11 cellular contexts compared by ENCODE assay signal in genomic region chr7:102978280-102978679, GRCh38.
A peak's percentile ranks its signal among the peaks of the same experiment; 100 is the strongest.
DNase-seq lines count a peak whose midpoint lies in the region; TF ChIP-seq lines count a peak whose summit lies in the region.
"Had no signal": no experiment of that assay in that cellular context is flagged by ENCODE, and none has a peak within 500 bp of the region (broad histone marks: within the 10 kb centered on the region; RNA-seq: fewer than 3 reads in every experiment).

No MANE protein-coding gene starts in this region.

- 68 to 83% methylated on average over 6 of the region's 6 CpGs for WGBS in transverse colon (ENCODE audit: low coverage in 1 of 2), 2 donors

- no peak for TF ChIP-seq EP300 in transverse colon (IDR thresholded peaks at IDR 0.05; ENCODE audit: low read depth)

- H3K9me3 ChIP-seq in ascending aorta (peaks cover 0 to 10% of the 10 kb centered on the region in 2 donors), transverse colon (no peaks in the 10 kb centered on the region)

- H3K36me3 ChIP-seq in ascending aorta (no peaks in the 10 kb centered on the region), transverse colon (no peaks in the 10 kb centered on the region)

- peaks cover 0 to 4% of the 10 kb centered on the region in 2 donors for H3K4me1 ChIP-seq in ascending aorta
- H3K4me1 ChIP-seq in transverse colon, result no peaks in the 10 kb centered on the region

- DNase-seq in ACHN (peak; percentile 54), HT1080 (ENCODE audit: low read depth) (peak; percentile 90), ascending aorta (ENCODE audit: low spot score in 2 of 2) (peak; percentile 39 to 90), hepatic stellate cell (ENCODE audit: low spot score) (peak; percentile 28), iPS-NIHi11 (ENCODE audit: low spot score) (no peak), transverse colon (no peak), NCI-H82 treated with DMSO at 0.1 percent for 48 hours (lab: John Stamatoyannopoulos, UW; ENCODE audit: unreplicated experiment) (no peak)
- no peak for DNase-seq in effector CD8-positive, alpha-beta T cell (lab: John Stamatoyannopoulos, UW)
- DNase-seq: C1 segment of cervical spinal cord, NCI-H2029, SHP77 treated with DMSO at 0.1 percent for 48 hours had no signal

- H3K27me3 ChIP-seq in ascending aorta (no peaks in the 10 kb centered on the region), transverse colon (no peaks in the 10 kb centered on the region)

- TF ChIP-seq POLR2A in transverse colon (IDR thresholded peaks at IDR 0.05), result no peak

- H3K4me3 ChIP-seq in ascending aorta (no peak overlapping the region), transverse colon (no peak overlapping the region)

- TF ChIP-seq CTCF in ascending aorta (IDR thresholded peaks at IDR 0.05), result no peak
- no peak for TF ChIP-seq CTCF in transverse colon (IDR thresholded peaks at IDR 0.05)

- in situ Hi-C loops in ACHN (cut with HindIII; ENCODE audit: low pct_ligation_motif_present, low pct_unique_long_range_greater_than_20kb, low sequenced_read_pairs), result no loop called here
- in situ Hi-C loops in transverse colon (cut with MboI; ENCODE audit: low pct_ligation_motif_present in 1 of 4, low pct_unique_long_range_greater_than_20kb in 1 of 4, low sequenced_read_pairs in 3 of 4), result no loop called here

- intact Hi-C loops in ascending aorta (cut with DNase I) (no loop called here), transverse colon (cut with DNase I; ENCODE audit: low total_unique reads) (no loop called here)

- H3K27ac ChIP-seq in ascending aorta (peak overlapping the region; percentile 52 to 67), transverse colon (no peak overlapping the region)

Comparison
In these comparisons a context has a peak if more than half of its experiments do, and no peak if none do; other contexts are left out.
1. DNase-seq: peak in ACHN (single experiment), HT1080 (single experiment), ascending aorta (2 of 2) and hepatic stellate cell (single experiment); none in iPS-NIHi11 (single experiment), transverse colon (single experiment), NCI-H82 treated with DMSO at 0.1 percent for 48 hours (single experiment) and effector CD8-positive, alpha-beta T cell (single experiment).
2. H3K27ac ChIP-seq: peak in ascending aorta (2 of 2); none in transverse colon (0 of 4).